Comparison of ENCODE assay signal across 7 cellular contexts in the genomic region with DNA sequence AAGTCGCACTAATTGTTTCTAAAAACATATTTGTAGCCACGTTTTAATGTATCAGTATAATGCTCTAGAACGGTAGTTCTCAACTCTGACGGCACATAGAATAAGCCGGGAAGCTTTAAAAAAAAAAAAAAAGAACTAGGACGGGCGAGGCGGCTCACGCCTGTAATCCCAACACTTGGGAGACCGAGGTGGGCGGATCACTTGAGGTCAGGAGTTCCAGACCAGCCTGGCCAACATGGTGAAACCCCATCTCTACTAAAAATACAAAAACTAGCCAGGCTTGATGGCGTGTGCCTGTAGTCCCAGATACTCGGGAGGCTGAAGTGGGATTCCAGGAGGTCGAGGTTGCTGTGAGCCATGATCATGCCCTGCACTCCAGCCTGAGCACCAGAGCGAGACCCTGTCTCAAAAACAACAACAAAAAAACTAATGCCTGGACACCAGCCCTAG. TPM values are rescaled to one million over a fixed set of nuclear protein-coding genes. Genes with fewer than 3 reads are reported as not detected.
DNase-seq lines count a peak whose midpoint lies in the region; ATAC-seq, FAIRE-seq and TF ChIP-seq lines count a peak whose summit lies in the region.

No MANE protein-coding gene starts in this region.

- H3K4me3 Mint-ChIP-seq in IgD-negative memory B cell, result peak overlapping the region; percentile 84 to 94 (median 89)
- H3K4me3 Mint-ChIP-seq in activated naive CD8-positive, alpha-beta T cell treated with anti-CD3 and anti-CD28 coated beads, Interleukin-2, amount 50 U/mL, for 24 hours, result peak overlapping the region; percentile 88

- H3K36me3 ChIP-seq in kidney (ENCODE audit: control insufficient read depth in 1 of 2, insufficient read depth in 2 of 2, low read length in 2 of 2), result no peaks in the 10 kb centered on the region
- no peaks in the 10 kb centered on the region for H3K36me3 ChIP-seq in stomach

- peaks cover 4% of the 10 kb centered on the region for H3K36me3 Mint-ChIP-seq in IgD-negative memory B cell
- no peaks in the 10 kb centered on the region for H3K36me3 Mint-ChIP-seq in activated naive CD8-positive, alpha-beta T cell treated with anti-CD3 and anti-CD28 coated beads, Interleukin-2, amount 50 U/mL, for 24 hours (ENCODE audit: low read depth)

- no peak for ATAC-seq in activated naive CD8-positive, alpha-beta T cell treated with anti-CD3 and anti-CD28 coated beads, Interleukin-2, amount 50 U/mL, for 24 hours

- H3K9me3 ChIP-seq in kidney (ENCODE audit: control insufficient read depth in 1 of 2, low read length in 2 of 2), result no peaks in the 10 kb centered on the region
- no peaks in the 10 kb centered on the region for H3K9me3 ChIP-seq in stomach

- intact Hi-C loops in kidney (cut with DNase I) (no loop called here), stomach (cut with DNase I; ENCODE audit: low total_unique reads) (no loop called here)

- no peak for TF ChIP-seq CTCF in kidney (IDR thresholded peaks at IDR 0.05; ENCODE audit: borderline replicate concordance, extremely low read depth, insufficient read depth)
- TF ChIP-seq CTCF in stomach (IDR thresholded peaks at IDR 0.05), result no peak
- TF ChIP-seq CTCF in GM10266 (IDR thresholded peaks at IDR 0.05; ENCODE audit: control insufficient read depth, insufficient read depth, low read depth, missing control alignments), result no peak

- peak overlapping the region; percentile 87 to 95 for H3K27ac ChIP-seq in kidney (ENCODE audit: low read depth in 2 of 2, low read length in 2 of 2)
- peak overlapping the region; percentile 72 to 90 (median 88) for H3K27ac ChIP-seq in stomach

- 24 to 36% (median 28%) methylated on average over 15 of the region's 15 CpGs for whole genome bisulfite sequencing in stomach, 5 donors

- peaks cover 5 to 8% (median 7%) of the 10 kb centered on the region in 3 donors for H3K4me1 Mint-ChIP-seq in IgD-negative memory B cell
- H3K4me1 Mint-ChIP-seq in activated naive CD8-positive, alpha-beta T cell treated with anti-CD3 and anti-CD28 coated beads, Interleukin-2, amount 50 U/mL, for 24 hours, result peaks cover 20% of the 10 kb centered on the region

- no peak for TF ChIP-seq EP300 in stomach (IDR thresholded peaks at IDR 0.05)

- no peaks in the 10 kb centered on the region for H3K27me3 Mint-ChIP-seq in IgD-negative memory B cell
- no peaks in the 10 kb centered on the region for H3K27me3 Mint-ChIP-seq in activated naive CD8-positive, alpha-beta T cell treated with anti-CD3 and anti-CD28 coated beads, Interleukin-2, amount 50 U/mL, for 24 hours

- no peak for FAIRE-seq in kidney (lab: Jason Lieb, UNC)

- peak overlapping the region; percentile 23 to 80 (median 78) for H3K27ac Mint-ChIP-seq in IgD-negative memory B cell
- H3K27ac Mint-ChIP-seq in activated naive CD8-positive, alpha-beta T cell treated with anti-CD3 and anti-CD28 coated beads, Interleukin-2, amount 50 U/mL, for 24 hours, result peak overlapping the region; percentile 82

- peaks cover 8 to 14% of the 10 kb centered on the region in 2 donors for H3K4me1 ChIP-seq in kidney (ENCODE audit: control insufficient read depth in 1 of 2, insufficient read depth in 1 of 2, low read depth in 1 of 2, low read length in 2 of 2)
- H3K4me1 ChIP-seq in stomach, result peaks cover 11 to 39% (median 23%) of the 10 kb centered on the region in 4 donors

- no peaks in the 10 kb centered on the region for H3K9me3 Mint-ChIP-seq in IgD-negative memory B cell
- H3K9me3 Mint-ChIP-seq in activated naive CD8-positive, alpha-beta T cell treated with anti-CD3 and anti-CD28 coated beads, Interleukin-2, amount 50 U/mL, for 24 hours, result no peaks in the 10 kb centered on the region

- no peaks in the 10 kb centered on the region for H3K27me3 ChIP-seq in stomach

- H3K9ac ChIP-seq in kidney (ENCODE audit: low read length in 2 of 2), result peak overlapping the region; percentile 30 to 80

- no peak for DNase-seq in activated naive CD8-positive, alpha-beta T cell treated with anti-CD3 and anti-CD28 coated beads, Interleukin-2, amount 50 U/mL, for 24 hours
- DNase-seq in kidney (peak; percentile 26), stomach (no peak), germinal center (ENCODE audit: low spot score) (no peak), GM10266 (ENCODE audit: extremely low spot score) (no peak)
- DNase-seq in stimulated activated CD4-positive, alpha-beta T cell treated with anti-CD3 and anti-CD28 coated beads, Interleukin-2, amount 100 ng/mL, for 48 hours, result no peak

- peak overlapping the region; percentile 74 to 92 for H3K4me3 ChIP-seq in kidney (ENCODE audit: low read length in 2 of 2)
- H3K4me3 ChIP-seq in stomach, result peak overlapping the region; percentile 69 to 87 (median 83)

- TF ChIP-seq POLR2A in stomach (IDR thresholded peaks at IDR 0.05), result no peak

RNA-seq across cellular contexts. Expression of a gene that starts 0.7 kb away (rescaled TPM):
- 12.1 TPM for polyA plus RNA-seq in IgD-negative memory B cell
- 7.4 TPM for total RNA-seq in kidney
- polyA plus RNA-seq in kidney (ENCODE audit: insufficient read depth, low read depth, low replicate concordance), result 16.4 TPM
- total RNA-seq in stomach, result 10 to 100 TPM in 4 of 5 donors, 1 to 10 TPM in 1; 3.9 to 33.8 (median 11.6) TPM
- 1 to 10 TPM; 6.1 to 8.2 (median 7.7) TPM for polyA plus RNA-seq in stomach

RNA-seq across cellular contexts. Expression of a gene that starts 9.7 kb away (rescaled TPM):
- polyA plus RNA-seq in IgD-negative memory B cell (65.1 TPM), kidney (ENCODE audit: insufficient read depth, low read depth, low replicate concordance) (72.0 TPM), stomach (100 to 1,000 TPM in 1 of 3 donors, 10 to 100 TPM in 2; 87.0 to 107 (median 98.3) TPM)
- total RNA-seq in kidney (90.0 TPM), stomach (100 to 1,000 TPM; 133 to 239 (median 139) TPM)

RNA-seq across cellular contexts. Expression of a gene that starts 26.6 kb away (rescaled TPM):
- polyA plus RNA-seq in IgD-negative memory B cell (1.2 TPM), kidney (ENCODE audit: insufficient read depth, low read depth, low replicate concordance) (0.30 TPM), stomach (10 to 100 TPM; 15.9 to 59.0 (median 31.8) TPM)
- total RNA-seq in kidney (29.6 TPM), stomach (100 to 1,000 TPM in 3 of 5 donors, 10 to 100 TPM in 2; 22.4 to 386 (median 181) TPM)
